In genomic region chr6:168256940-168257339, GRCh38 we compare ENCODE assay signal across 34 cellular contexts.
"Had no signal": no experiment of that assay in that cellular context is flagged by ENCODE, and none has a peak within 500 bp of the region (broad histone marks: within the 10 kb centered on the region; RNA-seq: fewer than 3 reads in every experiment).

No MANE protein-coding gene starts in this region.

- H3K4me3 ChIP-seq: MG63 had no signal

- H3K4me2 ChIP-seq: KMS-11 had no signal

- H3K9me3 ChIP-seq: MG63 had no signal

- H3K27me3 ChIP-seq: MG63 had no signal

- H3K27ac ChIP-seq: KMS-11 had no signal

- DNase-seq: Karpas-422, Kasumi-1, MG63, MM.1S, MV-4-11, NCI-H1048, NCI-H1092, NCI-H1092 treated with DMSO at 0.1 percent for 48 hours, NCI-H1105, NCI-H1105 treated with DMSO at 0.1 percent for 48 hours, NCI-H1417, NCI-H1417 treated with DMSO at 0.1 percent for 48 hours, NCI-H1436, NCI-H1436 treated with DMSO at 0.1 percent for 48 hours, NCI-H146, NCI-H1694, NCI-H1694 treated with DMSO at 0.1 percent for 48 hours, NCI-H187, NCI-H187 treated with DMSO at 0.1 percent for 48 hours, NCI-H1930, NCI-H2029, NCI-H2029 treated with DMSO at 0.1 percent for 48 hours, NCI-H2081, NCI-H2081 treated with DMSO at 0.1 percent for 48 hours, NCI-H2107, NCI-H2171, NCI-H2171 treated with DMSO at 0.1 percent for 48 hours, NCI-H2227 treated with DMSO at 0.1 percent for 48 hours, NCI-H226, NCI-H345, NCI-H446, NCI-H446 treated with DMSO at 0.1 percent for 48 hours, NCI-H510A had no signal

- H3K9ac ChIP-seq: KMS-11 had no signal

- H3K36me3 ChIP-seq: MG63 had no signal
